ENCODE assay signal across 14 cellular contexts in genomic region chrX:12946406-12946805, GRCh38. TPM values are rescaled to one million over a fixed set of nuclear protein-coding genes. Genes with fewer than 3 reads are reported as not detected.
DNase-seq lines count a peak whose midpoint lies in the region; ATAC-seq and TF ChIP-seq lines count a peak whose summit lies in the region.
"Had no signal": no experiment of that assay in that cellular context is flagged by ENCODE, and none has a peak within 500 bp of the region (broad histone marks: within the 10 kb centered on the region; RNA-seq: fewer than 3 reads in every experiment).

No MANE protein-coding gene starts in this region.

- H4K20me1 ChIP-seq in PC-3 (ENCODE audit: low read length) (no peaks in the 10 kb centered on the region), mammary epithelial cell (ENCODE audit: insufficient read depth, low read length) (no peaks in the 10 kb centered on the region)

- CTCF ChIA-PET in CD8-positive, alpha-beta T cell (lab: Charles Lee) = interaction anchor here (0.6 to 6.7 kb wide), 59 partner anchors 8 to 1082 kb away, joined by 3 to 160 read pairs (median 4); partner anchors contain the start of genes PRPS2 and TMSB4X
- CTCF ChIA-PET in PC-3 (lab: Charles Lee) (interaction anchor here (0.6 to 1.3 kb wide), 11 partner anchors 10 to 542 kb away, joined by 3 to 13 read pairs (median 4); no protein-coding TSS in a partner anchor), mammary epithelial cell (lab: Charles Lee; ENCODE audit: low non-redundant PET) (interaction anchor here (0.5 to 1.3 kb wide), 9 partner anchors 9 to 542 kb away, joined by 3 to 31 read pairs (median 6); no protein-coding TSS in a partner anchor)

- peaks cover 53% of the 10 kb centered on the region for H3K4me1 Mint-ChIP-seq in CD8-positive, alpha-beta T cell (ENCODE audit: low read depth)
- H3K4me1 Mint-ChIP-seq in natural killer cell treated with Interleukin-12 subunit alpha and Interleukin-12 subunit beta and Interleukin-15 and Interleukin-18, amount 100 ng/mL, for 72 hours (ENCODE audit: low read depth in 2 of 2) = peaks cover 40 to 43% of the 10 kb centered on the region in 2 donors

- H3K4me2 ChIP-seq in PC-3 (ENCODE audit: low read length) (peak overlapping the region; percentile 71; the same call in 1 of the 2 replicates), mammary epithelial cell (ENCODE audit: insufficient read depth, low read depth, low read length) (no peak overlapping the region)

- H3K9ac ChIP-seq in PC-3 (ENCODE audit: low read length) = peak overlapping the region; percentile 72
- H3K9ac ChIP-seq in mammary epithelial cell (ENCODE audit: insufficient read depth, low read length) = no peak overlapping the region

- no peaks in the 10 kb centered on the region for H3K9me2 ChIP-seq in PC-3 (replicated peaks; ENCODE audit: low read length)

- in situ Hi-C loops in mammary epithelial cell (cut with MboI; ENCODE audit: low sequenced_read_pairs in 2 of 2) = loop anchor here in 1 of 2 donors (5.0 kb wide), 1 partner anchor 541 kb away; no protein-coding TSS in a partner anchor

- H2AFZ ChIP-seq in PC-3 (ENCODE audit: low read length) = no peak overlapping the region
- no peak overlapping the region for H2AFZ ChIP-seq in mammary epithelial cell (ENCODE audit: low read depth, low read length)

- H3K36me3 Mint-ChIP-seq in CD8-positive, alpha-beta T cell = no peaks in the 10 kb centered on the region
- H3K36me3 Mint-ChIP-seq in natural killer cell treated with Interleukin-12 subunit alpha and Interleukin-12 subunit beta and Interleukin-15 and Interleukin-18, amount 100 ng/mL, for 72 hours = no peaks in the 10 kb centered on the region

- dilution Hi-C loops in mammary epithelial cell (cut with HindIII; ENCODE audit: low sequenced_read_pairs) = no loop called here

- no peaks in the 10 kb centered on the region for H3K9me3 Mint-ChIP-seq in CD8-positive, alpha-beta T cell
- H3K9me3 Mint-ChIP-seq in natural killer cell treated with Interleukin-12 subunit alpha and Interleukin-12 subunit beta and Interleukin-15 and Interleukin-18, amount 100 ng/mL, for 72 hours = no peaks in the 10 kb centered on the region
- H3K9me3 Mint-ChIP-seq: dendritic cell treated with granulocyte-macrophage colony-stimulating factor and Interleukin-4, amounts not matched to agents 40 ng/mL and 50 ng/mL, for 4 days had no signal

- H3K79me2 ChIP-seq in PC-3 (ENCODE audit: low read length) (no peaks in the 10 kb centered on the region), mammary epithelial cell (ENCODE audit: insufficient read depth, low read length) (no peaks in the 10 kb centered on the region)

- peak overlapping the region; percentile 98 for H3K27ac Mint-ChIP-seq in CD8-positive, alpha-beta T cell
- H3K27ac Mint-ChIP-seq in natural killer cell treated with Interleukin-12 subunit alpha and Interleukin-12 subunit beta and Interleukin-15 and Interleukin-18, amount 100 ng/mL, for 72 hours = peak overlapping the region; percentile 64 to 93

- H3K9me3 ChIP-seq in CD8-positive, alpha-beta T cell (ENCODE audit: low read length) = no peaks in the 10 kb centered on the region
- H3K9me3 ChIP-seq in PC-3 (ENCODE audit: low read length) = no peaks in the 10 kb centered on the region
- H3K9me3 ChIP-seq in mammary epithelial cell (replicated peaks; ENCODE audit: insufficient read depth, low read length) = no peaks in the 10 kb centered on the region
- H3K9me3 ChIP-seq in body of pancreas = no peaks in the 10 kb centered on the region
- H3K9me3 ChIP-seq: gastrocnemius medialis, HAP-1, tibial nerve had no signal

- H3K27me3 Mint-ChIP-seq in CD8-positive, alpha-beta T cell (ENCODE audit: low read depth) = no peaks in the 10 kb centered on the region
- peaks cover 0 to 16% of the 10 kb centered on the region in 2 donors for H3K27me3 Mint-ChIP-seq in natural killer cell treated with Interleukin-12 subunit alpha and Interleukin-12 subunit beta and Interleukin-15 and Interleukin-18, amount 100 ng/mL, for 72 hours
- H3K27me3 Mint-ChIP-seq: dendritic cell treated with granulocyte-macrophage colony-stimulating factor and Interleukin-4, amounts not matched to agents 40 ng/mL and 50 ng/mL, for 4 days had no signal

- no peak for DNase-seq in CD8-positive, alpha-beta T cell
- no peak for DNase-seq in PC-3
- DNase-seq in mammary epithelial cell = no peak
- no peak for DNase-seq in natural killer cell treated with Interleukin-12 subunit alpha and Interleukin-12 subunit beta and Interleukin-15 and Interleukin-18, amount 100 ng/mL, for 72 hours (ENCODE audit: low spot score)
- no peak for DNase-seq in body of pancreas
- DNase-seq in stimulated activated CD4-positive, alpha-beta T cell treated with anti-CD3 and anti-CD28 coated beads, Interleukin-1b, Interleukin-23, amount 100 ng/mL, for 48 hours = no peak
- DNase-seq in HUDEP-2 (lab: John Stamatoyannopoulos, UW; ENCODE audit: unreplicated experiment in 76 of 76) = no peak
- no peak for DNase-seq in hippocampal formation (lab: John Stamatoyannopoulos, UW)
- DNase-seq: left ventricle myocardium superior had no signal

- no peak for TF ChIP-seq POLR2A in body of pancreas (IDR thresholded peaks at IDR 0.05)

- H3K4me3 ChIP-seq in CD8-positive, alpha-beta T cell (ENCODE audit: low read depth, low read length) = no peak overlapping the region
- H3K4me3 ChIP-seq in PC-3 (ENCODE audit: low read length) (no peak overlapping the region), mammary epithelial cell (replicated peaks in 1 of 3; ENCODE audit: insufficient read depth in 1 of 3, low read depth in 2 of 3, low read length in 3 of 3) (no peak overlapping the region), body of pancreas (no peak overlapping the region)
- H3K4me3 ChIP-seq: gastrocnemius medialis, HAP-1, tibial nerve had no signal

- 33% methylated on average over 4 of the region's 4 CpGs for WGBS in mammary epithelial cell (ENCODE audit: low coverage, missing lambda C conversion rate)
- 68 to 93% methylated on average over 3 to 4 of the region's 4 CpGs for WGBS in body of pancreas, 2 donors

- BruUV-seq in PC-3 (replicated peaks; lab: Mats Ljungman, UMichigan) (no TSS peak), mammary epithelial cell (replicated peaks; lab: Mats Ljungman, UMichigan) (no TSS peak)

- H3F3A ChIP-seq in PC-3 (ENCODE audit: low read length, unreplicated experiment) = no peaks in the 10 kb centered on the region

- no peaks in the 10 kb centered on the region for H3K27me3 ChIP-seq in CD8-positive, alpha-beta T cell (ENCODE audit: insufficient read depth, low read length)
- H3K27me3 ChIP-seq in PC-3 (ENCODE audit: low read length) (no peaks in the 10 kb centered on the region), mammary epithelial cell (ENCODE audit: insufficient read depth, low read length) (no peaks in the 10 kb centered on the region), body of pancreas (no peaks in the 10 kb centered on the region)
- H3K27me3 ChIP-seq: gastrocnemius medialis, tibial nerve had no signal

- no peaks in the 10 kb centered on the region for H3K36me3 ChIP-seq in CD8-positive, alpha-beta T cell (ENCODE audit: insufficient read depth, low read length)
- H3K36me3 ChIP-seq in PC-3 (ENCODE audit: low read depth, low read length) (no peaks in the 10 kb centered on the region), mammary epithelial cell (ENCODE audit: insufficient read depth, low read length) (no peaks in the 10 kb centered on the region), body of pancreas (replicated peaks in 1 of 2; ENCODE audit: insufficient read depth in 1 of 2, low read depth in 2 of 2) (no peaks in the 10 kb centered on the region)
- H3K36me3 ChIP-seq: gastrocnemius medialis, HAP-1, tibial nerve had no signal

- POLR2A ChIA-PET in CD8-positive, alpha-beta T cell (lab: Charles Lee) = interaction anchor here (0.6 to 2.7 kb wide), 10 partner anchors 12 to 542 kb away, joined by 3 to 27 read pairs (median 6); partner anchors contain the start of gene TMSB4X
- POLR2A ChIA-PET in PC-3 (lab: Charles Lee; ENCODE audit: unreplicated experiment) = no interaction called here

- H3K27ac ChIP-seq in CD8-positive, alpha-beta T cell (ENCODE audit: low read depth, low read length) = no peak overlapping the region
- H3K27ac ChIP-seq in PC-3 (ENCODE audit: low read length) (peak overlapping the region; percentile 93), mammary epithelial cell (ENCODE audit: insufficient read depth, low read depth, low read length) (peak overlapping the region; percentile 86), body of pancreas (peak overlapping the region in 1 of 4 donors; percentile 61)

- TF ChIP-seq CTCF in CD8-positive, alpha-beta T cell (IDR thresholded peaks at IDR 0.05) = no peak
- TF ChIP-seq CTCF in PC-3 (conservative IDR thresholded peaks at IDR 0.05; ENCODE audit: low read depth, low read length) = no peak
- TF ChIP-seq CTCF in mammary epithelial cell (conservative IDR thresholded peaks at IDR 0.05 in 1 of 2, IDR thresholded peaks at IDR 0.05 in 1 of 2; ENCODE audit: extremely low read depth in 1 of 2, insufficient read depth in 1 of 2, low read depth in 1 of 2, low read length in 2 of 2) = no peak
- no peak for TF ChIP-seq CTCF in body of pancreas (IDR thresholded peaks at IDR 0.05)

- intact Hi-C loops in CD8-positive, alpha-beta T cell (cut with DNase I, micrococcal nuclease) = loop anchor here (1.0 to 5.0 kb wide), 5 partner anchors 146 to 1086 kb away; no protein-coding TSS in a partner anchor
- intact Hi-C loops in PC-3 (cut with micrococcal nuclease) = loop anchor here (2.0 to 5.0 kb wide), 2 partner anchors 28 to 41 kb away; partner anchors contain the start of gene TMSB4X
- intact Hi-C loops in mammary epithelial cell (cut with micrococcal nuclease) = loop anchor here (1.0 to 5.0 kb wide), 9 partner anchors 62 to 700 kb away; no protein-coding TSS in a partner anchor
- intact Hi-C loops in body of pancreas (cut with DNase I) = no loop called here

- H3K4me3 Mint-ChIP-seq in CD8-positive, alpha-beta T cell = no peak overlapping the region
- no peak overlapping the region for H3K4me3 Mint-ChIP-seq in natural killer cell treated with Interleukin-12 subunit alpha and Interleukin-12 subunit beta and Interleukin-15 and Interleukin-18, amount 100 ng/mL, for 72 hours

- no peak for ATAC-seq in CD8-positive, alpha-beta T cell
- ATAC-seq in PC-3 = no peak
- no peak for ATAC-seq in natural killer cell treated with Interleukin-12 subunit alpha and Interleukin-12 subunit beta and Interleukin-15 and Interleukin-18, amount 100 ng/mL, for 72 hours
- ATAC-seq in body of pancreas = no peak

- H3K4me1 ChIP-seq in CD8-positive, alpha-beta T cell (ENCODE audit: insufficient read depth, low read length) = peaks cover 44% of the 10 kb centered on the region
- peaks cover 25% of the 10 kb centered on the region for H3K4me1 ChIP-seq in PC-3 (ENCODE audit: insufficient read depth, low read length)
- peaks cover 16% of the 10 kb centered on the region for H3K4me1 ChIP-seq in mammary epithelial cell (ENCODE audit: insufficient read depth, low read length)
- peaks cover 25% of the 10 kb centered on the region for H3K4me1 ChIP-seq in body of pancreas

RNA-seq across cellular contexts. Expression of gene TMSB4X, which starts 28.5 kb away (rescaled TPM):
- 1,000 to 10,000 TPM; 2,374 to 2,465 TPM for total RNA-seq in CD8-positive, alpha-beta T cell
- total RNA-seq in PC-3 (2014; rRNA removed) = 1,640 and 2,159 TPM in 2 replicates
- total RNA-seq in mammary epithelial cell = 1,000 to 10,000 TPM; 1,481 to 1,998 TPM
- 2,487 TPM for polyA plus RNA-seq in mammary epithelial cell
- polyA minus RNA-seq in mammary epithelial cell = 1,100 TPM
- 1,000 to 10,000 TPM; 2,674 to 5,601 TPM for total RNA-seq in natural killer cell treated with Interleukin-12 subunit alpha and Interleukin-12 subunit beta and Interleukin-15 and Interleukin-18, amount 100 ng/mL, for 72 hours
- total RNA-seq in body of pancreas = 1,000 to 10,000 TPM; 1,104 to 1,472 TPM

RNA-seq across cellular contexts. Expression of gene TLR8, which starts 40.0 kb away (rescaled TPM):
- total RNA-seq in CD8-positive, alpha-beta T cell = not detected
- total RNA-seq in PC-3 (2014; rRNA removed) (not detected in 2 replicates), mammary epithelial cell (not detected), body of pancreas (under 1 TPM in 1 of 2 donors, not detected in 1; 0.26 TPM)
- polyA plus RNA-seq in mammary epithelial cell = not detected
- polyA minus RNA-seq in mammary epithelial cell = not detected
- not detected for total RNA-seq in natural killer cell treated with Interleukin-12 subunit alpha and Interleukin-12 subunit beta and Interleukin-15 and Interleukin-18, amount 100 ng/mL, for 72 hours
- total RNA-seq: pulmonary artery endothelial cell had no signal
